ENCODE assay signal across 9 cellular contexts in the genomic region with DNA sequence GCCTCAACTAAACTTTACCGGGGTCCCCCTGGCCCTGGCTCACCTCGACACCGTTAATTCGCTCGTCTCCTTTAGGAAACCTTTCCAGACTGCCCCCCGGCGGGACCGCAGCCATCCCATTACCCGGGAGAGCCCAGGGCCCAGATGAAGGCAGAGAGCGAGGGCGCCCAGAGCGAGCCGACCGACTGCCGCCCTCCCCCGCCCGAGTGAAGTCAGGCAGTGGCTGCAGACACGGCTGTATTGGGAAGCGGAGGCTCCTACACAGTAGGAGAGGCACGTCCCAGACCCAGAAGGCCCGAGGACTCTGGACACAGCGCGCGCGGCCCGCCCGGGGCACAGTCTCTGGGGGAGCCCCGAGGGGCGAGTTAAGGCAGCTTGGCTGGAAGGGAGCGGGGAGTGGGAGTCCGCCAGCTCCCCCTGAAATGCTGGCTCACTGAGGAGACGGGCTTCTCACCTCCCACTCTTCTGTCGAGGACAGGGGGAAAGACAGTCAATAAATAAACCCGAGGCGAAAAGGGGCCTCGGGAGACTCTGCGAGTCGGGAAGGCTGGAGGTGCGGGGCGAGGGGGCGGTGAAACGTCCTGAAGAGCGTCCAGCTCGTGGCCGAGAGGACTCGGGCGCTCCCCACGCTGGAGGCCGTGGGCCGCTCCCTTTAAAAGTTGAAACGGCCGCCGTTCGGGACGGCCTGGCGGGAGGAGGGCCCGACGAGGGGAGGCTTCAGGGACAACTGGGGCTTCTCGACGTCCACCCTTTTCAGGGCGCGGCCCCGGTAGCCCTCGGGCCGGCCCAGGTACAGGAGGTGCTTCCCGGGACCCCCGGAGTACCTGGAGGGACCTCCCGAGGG. TPM values are rescaled to one million over a fixed set of nuclear protein-coding genes. Genes with fewer than 3 reads are reported as not detected.
DNase-seq lines count a peak whose midpoint lies in the region; ATAC-seq and TF ChIP-seq lines count a peak whose summit lies in the region.
"Had no signal": no experiment of that assay in that cellular context is flagged by ENCODE, and none has a peak within 500 bp of the region (broad histone marks: within the 10 kb centered on the region; RNA-seq: fewer than 3 reads in every experiment).

No MANE protein-coding gene starts in this region.

- CTCF ChIA-PET in Caco-2 (lab: Charles Lee), result interaction anchor here (0.6 to 1.3 kb wide), 8 partner anchors 10 to 153 kb away, joined by 3 to 26 read pairs (median 4); a partner anchor contains a TSS

- H3K4me1 Mint-ChIP-seq in Caco-2 (ENCODE audit: low read depth, unreplicated experiment) (no peaks in the 10 kb centered on the region), progenitor cell of endocrine pancreas (ENCODE audit: low read depth) (peaks cover 8% of the 10 kb centered on the region)
- H3K4me1 Mint-ChIP-seq in activated T-helper 1 cell treated with anti-CD3 and anti-CD28 coated beads, Interleukin-12 subunit alpha, Interleukin-12 subunit beta, Interleukin-2, Interleukin-4 antibody, amounts not matched to agents 30 ng/mL and 10 ng/mL and 1 ng/mL, durations not matched to agents 14 hours and 24 hours and 36 hours (ENCODE audit: low read depth), result no peaks in the 10 kb centered on the region

- peak overlapping the region; percentile 77 for H3K4me3 Mint-ChIP-seq in Caco-2 (ENCODE audit: unreplicated experiment)
- peak overlapping the region; percentile 53 for H3K4me3 Mint-ChIP-seq in activated T-helper 1 cell treated with anti-CD3 and anti-CD28 coated beads, Interleukin-12 subunit alpha, Interleukin-12 subunit beta, Interleukin-2, Interleukin-4 antibody, amounts not matched to agents 30 ng/mL and 10 ng/mL and 1 ng/mL, durations not matched to agents 14 hours and 24 hours and 36 hours
- H3K4me3 Mint-ChIP-seq in progenitor cell of endocrine pancreas (ENCODE audit: low read depth), result peak overlapping the region; percentile 71

- no peaks in the 10 kb centered on the region for H3K27me3 ChIP-seq in Caco-2 (replicated peaks; ENCODE audit: control insufficient read depth, insufficient read depth, low read length)
- H3K27me3 ChIP-seq in right atrium auricular region, result no peaks in the 10 kb centered on the region

- peak overlapping the region; percentile 55 to 68 for H3K27ac ChIP-seq in right atrium auricular region

- no peaks in the 10 kb centered on the region for H3K9me3 ChIP-seq in Caco-2
- H3K9me3 ChIP-seq in right atrium auricular region, result no peaks in the 10 kb centered on the region

- no TSS peak for BruUV-seq in Caco-2 (replicated peaks; lab: Mats Ljungman, UMichigan)

- peak in 1 of 2 experiments; percentile 25 for DNase-seq in Caco-2
- no peak for DNase-seq in activated T-helper 1 cell treated with anti-CD3 and anti-CD28 coated beads, Interleukin-12 subunit alpha, Interleukin-12 subunit beta, Interleukin-2, Interleukin-4 antibody, amounts not matched to agents 30 ng/mL and 10 ng/mL and 1 ng/mL, durations not matched to agents 14 hours and 24 hours and 36 hours (ENCODE audit: low spot score)
- no peak for DNase-seq in right atrium auricular region (ENCODE audit: low spot score)
- DNase-seq in progenitor cell of endocrine pancreas (ENCODE audit: low spot score, unreplicated experiment), result peak; percentile 23
- no peak for DNase-seq in HCEC 1CT
- no peak for DNase-seq in NAMALWA (ENCODE audit: low spot score)

- TF ChIP-seq CTCF in Caco-2 (IDR thresholded peaks at IDR 0.05; ENCODE audit: insufficient read depth in 1 of 2, low read depth in 1 of 2, low read length in 1 of 2, severe bottlenecking in 1 of 2, unreplicated experiment in 1 of 2) (no peak), right atrium auricular region (IDR thresholded peaks at IDR 0.05) (no peak), progenitor cell of endocrine pancreas (IDR thresholded peaks at IDR 0.05; ENCODE audit: unreplicated experiment) (no peak)

- H3K4me3 ChIP-seq in Caco-2 (ENCODE audit: low read depth, low read length) (peak overlapping the region; percentile 32), right atrium auricular region (peak overlapping the region; percentile 20 to 48)
- H3K4me3 ChIP-seq: K562 had no signal

- H3K36me3 ChIP-seq in Caco-2 (ENCODE audit: control insufficient read depth, insufficient read depth, low read length) (no peaks in the 10 kb centered on the region), right atrium auricular region (peaks cover 18% of the 10 kb centered on the region)

- ATAC-seq in GM19455 (IDR thresholded peaks at IDR 0.05; ENCODE audit: unreplicated experiment), result no peak
- no peak for ATAC-seq in GM19351 (IDR thresholded peaks at IDR 0.05; ENCODE audit: unreplicated experiment)
- ATAC-seq: K562 had no signal

- H3K27me3 Mint-ChIP-seq in Caco-2 (ENCODE audit: insufficient read depth, unreplicated experiment) (no peaks in the 10 kb centered on the region), progenitor cell of endocrine pancreas (peaks cover 42% of the 10 kb centered on the region)
- peaks cover 10% of the 10 kb centered on the region for H3K27me3 Mint-ChIP-seq in activated T-helper 1 cell treated with anti-CD3 and anti-CD28 coated beads, Interleukin-12 subunit alpha, Interleukin-12 subunit beta, Interleukin-2, Interleukin-4 antibody, amounts not matched to agents 30 ng/mL and 10 ng/mL and 1 ng/mL, durations not matched to agents 14 hours and 24 hours and 36 hours (ENCODE audit: insufficient read depth)

- peaks cover 5% of the 10 kb centered on the region; the same call in 1 of the 2 replicates for H3K4me1 ChIP-seq in Caco-2
- H3K4me1 ChIP-seq in right atrium auricular region, result peaks cover 0 to 22% of the 10 kb centered on the region in 2 donors

- H3K36me3 Mint-ChIP-seq in Caco-2 (ENCODE audit: insufficient read depth, unreplicated experiment), result peaks cover 7% of the 10 kb centered on the region
- H3K36me3 Mint-ChIP-seq in activated T-helper 1 cell treated with anti-CD3 and anti-CD28 coated beads, Interleukin-12 subunit alpha, Interleukin-12 subunit beta, Interleukin-2, Interleukin-4 antibody, amounts not matched to agents 30 ng/mL and 10 ng/mL and 1 ng/mL, durations not matched to agents 14 hours and 24 hours and 36 hours (ENCODE audit: low read depth), result peaks cover 4% of the 10 kb centered on the region
- H3K36me3 Mint-ChIP-seq in progenitor cell of endocrine pancreas (ENCODE audit: insufficient read depth), result peaks cover 25% of the 10 kb centered on the region

- H3K27ac Mint-ChIP-seq in Caco-2 (ENCODE audit: unreplicated experiment) (peak overlapping the region; percentile 73), progenitor cell of endocrine pancreas (peak overlapping the region; percentile 61)
- H3K27ac Mint-ChIP-seq in activated T-helper 1 cell treated with anti-CD3 and anti-CD28 coated beads, Interleukin-12 subunit alpha, Interleukin-12 subunit beta, Interleukin-2, Interleukin-4 antibody, amounts not matched to agents 30 ng/mL and 10 ng/mL and 1 ng/mL, durations not matched to agents 14 hours and 24 hours and 36 hours, result no peak overlapping the region

- no peaks in the 10 kb centered on the region for H3K9me3 Mint-ChIP-seq in Caco-2 (ENCODE audit: unreplicated experiment)
- no peaks in the 10 kb centered on the region for H3K9me3 Mint-ChIP-seq in activated T-helper 1 cell treated with anti-CD3 and anti-CD28 coated beads, Interleukin-12 subunit alpha, Interleukin-12 subunit beta, Interleukin-2, Interleukin-4 antibody, amounts not matched to agents 30 ng/mL and 10 ng/mL and 1 ng/mL, durations not matched to agents 14 hours and 24 hours and 36 hours
- H3K9me3 Mint-ChIP-seq in progenitor cell of endocrine pancreas (ENCODE audit: low read depth), result no peaks in the 10 kb centered on the region

- POLR2A ChIA-PET in Caco-2 (lab: Charles Lee), result interaction anchor here (0.5 to 1.0 kb wide), 7 partner anchors 8 to 502 kb away, joined by 3 to 7 read pairs (median 3); a partner anchor contains a TSS

- intact Hi-C loops in Caco-2 (cut with micrococcal nuclease; ENCODE audit: unreplicated experiment), result loop anchor here (2.0 kb wide), 1 partner anchor 15 kb away; a partner anchor contains a TSS
- intact Hi-C loops in activated T-helper 1 cell treated with anti-CD3 and anti-CD28 coated beads, Interleukin-12 subunit alpha, Interleukin-12 subunit beta, Interleukin-2, Interleukin-4 antibody, amounts not matched to agents 30 ng/mL and 10 ng/mL and 1 ng/mL, durations not matched to agents 14 hours and 24 hours and 36 hours (cut with micrococcal nuclease), result loop anchor here (1.0 kb wide), 1 partner anchor 14 kb away; a partner anchor contains a TSS

RNA-seq across cellular contexts. Expression of a gene that starts 14.4 kb away (rescaled TPM):
- total RNA-seq in Caco-2 (2022) (2.8 and 3.7 TPM in 2 replicates), right atrium auricular region (10 to 100 TPM; 40.0 to 60.7 TPM), progenitor cell of endocrine pancreas (31.5 and 34.0 TPM in 2 replicates)
- total RNA-seq in activated T-helper 1 cell treated with anti-CD3 and anti-CD28 coated beads, Interleukin-12 subunit alpha, Interleukin-12 subunit beta, Interleukin-2, Interleukin-4 antibody, amounts not matched to agents 30 ng/mL and 10 ng/mL and 1 ng/mL, durations not matched to agents 14 hours and 24 hours and 36 hours, result 3.6 and 4.3 TPM in 2 replicates

RNA-seq across cellular contexts. Expression of a gene that starts 24.4 kb away (rescaled TPM):
- total RNA-seq in Caco-2 (2022) (not detected in 2 replicates), right atrium auricular region (1 to 10 TPM in 1 of 2 donors, under 1 TPM in 1; 0.56 to 4.8 TPM), progenitor cell of endocrine pancreas (not detected in 2 replicates)
- 38.0 and 38.5 TPM in 2 replicates for total RNA-seq in activated T-helper 1 cell treated with anti-CD3 and anti-CD28 coated beads, Interleukin-12 subunit alpha, Interleukin-12 subunit beta, Interleukin-2, Interleukin-4 antibody, amounts not matched to agents 30 ng/mL and 10 ng/mL and 1 ng/mL, durations not matched to agents 14 hours and 24 hours and 36 hours

RNA-seq across cellular contexts. Expression of a gene that starts 33.6 kb away (rescaled TPM):
- 4.0 and 5.0 TPM in 2 replicates for total RNA-seq in Caco-2 (2022)
- total RNA-seq in activated T-helper 1 cell treated with anti-CD3 and anti-CD28 coated beads, Interleukin-12 subunit alpha, Interleukin-12 subunit beta, Interleukin-2, Interleukin-4 antibody, amounts not matched to agents 30 ng/mL and 10 ng/mL and 1 ng/mL, durations not matched to agents 14 hours and 24 hours and 36 hours, result 4.0 and 5.0 TPM in 2 replicates
- 10 to 100 TPM; 14.6 to 16.1 TPM for total RNA-seq in right atrium auricular region
- total RNA-seq in progenitor cell of endocrine pancreas, result 12.8 and 14.0 TPM in 2 replicates

RNA-seq across cellular contexts. Expression of a gene that starts 33.9 kb away (rescaled TPM):
- total RNA-seq in Caco-2 (2022) (52.1 and 53.6 TPM in 2 replicates), right atrium auricular region (10 to 100 TPM; 14.4 to 14.7 TPM), progenitor cell of endocrine pancreas (47.1 and 52.0 TPM in 2 replicates)
- total RNA-seq in activated T-helper 1 cell treated with anti-CD3 and anti-CD28 coated beads, Interleukin-12 subunit alpha, Interleukin-12 subunit beta, Interleukin-2, Interleukin-4 antibody, amounts not matched to agents 30 ng/mL and 10 ng/mL and 1 ng/mL, durations not matched to agents 14 hours and 24 hours and 36 hours, result 111 and 117 TPM in 2 replicates

RNA-seq across cellular contexts. Expression of a gene that starts 43.7 kb away (rescaled TPM):
- 0.84 and 1.3 TPM in 2 replicates for total RNA-seq in Caco-2 (2022)
- total RNA-seq in activated T-helper 1 cell treated with anti-CD3 and anti-CD28 coated beads, Interleukin-12 subunit alpha, Interleukin-12 subunit beta, Interleukin-2, Interleukin-4 antibody, amounts not matched to agents 30 ng/mL and 10 ng/mL and 1 ng/mL, durations not matched to agents 14 hours and 24 hours and 36 hours, result 2.6 and 2.9 TPM in 2 replicates
- total RNA-seq in right atrium auricular region, result not detected
- total RNA-seq in progenitor cell of endocrine pancreas, result 1.5 and 2.0 TPM in 2 replicates
